In genomic region chr9:4865685-4866084, GRCh38 we compare ENCODE assay signal across 22 cellular contexts.
DNase-seq lines count a peak whose midpoint lies in the region; ATAC-seq and TF ChIP-seq lines count a peak whose summit lies in the region.
"Had no signal": no experiment of that assay in that cellular context is flagged by ENCODE, and none has a peak within 500 bp of the region (broad histone marks: within the 10 kb centered on the region; RNA-seq: fewer than 3 reads in every experiment).

No MANE protein-coding gene starts in this region.

- peak overlapping the region; percentile 37 for H3K27ac Mint-ChIP-seq in T-helper 1 cell treated with Interleukin-12 subunit alpha and Interleukin-12 subunit beta and Interleukin-4 antibody, amounts not matched to agents 30 μg/mL and 1 μg/mL, for 36 hours
- peak overlapping the region; percentile 0 for H3K27ac Mint-ChIP-seq in activated naive CD8-positive, alpha-beta T cell treated with anti-CD3 and anti-CD28 coated beads, Interleukin-2, amount 50 U/mL, for 24 hours
- H3K27ac Mint-ChIP-seq: activated naive CD4-positive, alpha-beta T cell treated with anti-CD3 and anti-CD28 coated beads for 36 hours; CD4-positive, alpha-beta T cell; T-cell had no signal

- no peak overlapping the region for H3K4me3 ChIP-seq in suprapubic skin
- H3K4me3 ChIP-seq: right lobe of liver, SJCRH30, vagina had no signal

- no peak for TF ChIP-seq CTCF in suprapubic skin (IDR thresholded peaks at IDR 0.05)

- no peaks in the 10 kb centered on the region for H3K27me3 Mint-ChIP-seq in activated T-cell treated with anti-CD3 and anti-CD28 coated beads, Interleukin-2, amount 50 U/mL, for 4 hours (ENCODE audit: low read depth)
- H3K27me3 Mint-ChIP-seq in T-helper 1 cell treated with Interleukin-12 subunit alpha and Interleukin-12 subunit beta and Interleukin-4 antibody, amounts not matched to agents 30 μg/mL and 1 μg/mL, for 36 hours (ENCODE audit: low read depth): no peaks in the 10 kb centered on the region
- H3K27me3 Mint-ChIP-seq in activated naive CD8-positive, alpha-beta T cell treated with anti-CD3 and anti-CD28 coated beads, Interleukin-2, amount 50 U/mL, for 24 hours: no peaks in the 10 kb centered on the region
- H3K27me3 Mint-ChIP-seq: CD4-positive, alpha-beta T cell; central memory CD8-positive, alpha-beta T cell; naive B cell; T-cell had no signal

- WGBS in suprapubic skin: 70% methylated on average over 7 of the region's 7 CpGs

- H3K9me3 Mint-ChIP-seq in activated T-cell treated with anti-CD3 and anti-CD28 coated beads, Interleukin-2, amount 50 U/mL, for 4 hours: no peaks in the 10 kb centered on the region
- H3K9me3 Mint-ChIP-seq in T-helper 1 cell treated with Interleukin-12 subunit alpha and Interleukin-12 subunit beta and Interleukin-4 antibody, amounts not matched to agents 30 μg/mL and 1 μg/mL, for 36 hours: no peaks in the 10 kb centered on the region
- H3K9me3 Mint-ChIP-seq in activated naive CD8-positive, alpha-beta T cell treated with anti-CD3 and anti-CD28 coated beads, Interleukin-2, amount 50 U/mL, for 24 hours: no peaks in the 10 kb centered on the region
- H3K9me3 Mint-ChIP-seq: activated naive CD4-positive, alpha-beta T cell treated with anti-CD3 and anti-CD28 coated beads for 36 hours; CD4-positive, alpha-beta T cell; central memory CD8-positive, alpha-beta T cell; naive B cell; T-cell had no signal

- peak; percentile 36 to 66 for ATAC-seq in activated T-cell treated with anti-CD3 and anti-CD28 coated beads, Interleukin-2, amount 50 U/mL, for 4 hours
- peak; percentile 69 for ATAC-seq in activated naive CD8-positive, alpha-beta T cell treated with anti-CD3 and anti-CD28 coated beads, Interleukin-2, amount 50 U/mL, for 24 hours
- ATAC-seq in HG03442 (IDR thresholded peaks at IDR 0.05; ENCODE audit: unreplicated experiment): no peak
- ATAC-seq: left lobe of liver, Panc1, right lobe of liver had no signal

- H3K4me3 Mint-ChIP-seq in activated T-cell treated with anti-CD3 and anti-CD28 coated beads, Interleukin-2, amount 50 U/mL, for 4 hours: no peak overlapping the region
- no peak overlapping the region for H3K4me3 Mint-ChIP-seq in T-helper 1 cell treated with Interleukin-12 subunit alpha and Interleukin-12 subunit beta and Interleukin-4 antibody, amounts not matched to agents 30 μg/mL and 1 μg/mL, for 36 hours
- H3K4me3 Mint-ChIP-seq in activated naive CD8-positive, alpha-beta T cell treated with anti-CD3 and anti-CD28 coated beads, Interleukin-2, amount 50 U/mL, for 24 hours: no peak overlapping the region
- H3K4me3 Mint-ChIP-seq: activated naive CD4-positive, alpha-beta T cell treated with anti-CD3 and anti-CD28 coated beads for 36 hours; CD4-positive, alpha-beta T cell; central memory CD8-positive, alpha-beta T cell; naive B cell; T-cell had no signal

- H3K4me1 ChIP-seq in suprapubic skin: peaks cover 29% of the 10 kb centered on the region
- H3K4me1 ChIP-seq: SJCRH30, vagina had no signal

- peaks cover 25% of the 10 kb centered on the region for H3K36me3 Mint-ChIP-seq in activated T-cell treated with anti-CD3 and anti-CD28 coated beads, Interleukin-2, amount 50 U/mL, for 4 hours (ENCODE audit: insufficient read depth)
- H3K36me3 Mint-ChIP-seq in T-helper 1 cell treated with Interleukin-12 subunit alpha and Interleukin-12 subunit beta and Interleukin-4 antibody, amounts not matched to agents 30 μg/mL and 1 μg/mL, for 36 hours (ENCODE audit: low read depth): peaks cover 10% of the 10 kb centered on the region
- peaks cover 40% of the 10 kb centered on the region for H3K36me3 Mint-ChIP-seq in activated naive CD8-positive, alpha-beta T cell treated with anti-CD3 and anti-CD28 coated beads, Interleukin-2, amount 50 U/mL, for 24 hours (ENCODE audit: low read depth)

- no peaks in the 10 kb centered on the region for H3K27me3 ChIP-seq in suprapubic skin
- H3K27me3 ChIP-seq: right lobe of liver, SJCRH30, vagina had no signal

- TF ChIP-seq POLR2A in suprapubic skin (IDR thresholded peaks at IDR 0.05): no peak

- no peak for DNase-seq in activated T-cell treated with anti-CD3 and anti-CD28 coated beads, Interleukin-2, amount 50 U/mL, for 4 hours
- no peak for DNase-seq in activated T-cell treated with anti-CD3 and anti-CD28 coated beads, Interleukin-2, amount 50 U/mL, for 48 hours
- DNase-seq in activated naive CD8-positive, alpha-beta T cell treated with anti-CD3 and anti-CD28 coated beads, Interleukin-2, amount 50 U/mL, for 24 hours: no peak
- no peak for DNase-seq in suprapubic skin (ENCODE audit: low spot score in 2 of 2)
- DNase-seq in anterior cingulate cortex (lab: John Stamatoyannopoulos, UW): no peak
- DNase-seq: activated naive CD4-positive, alpha-beta T cell treated with anti-CD3 and anti-CD28 coated beads for 36 hours; CD4-positive, alpha-beta T cell; DMS 273 treated with DMSO at 0.1 percent for 48 hours; MM.1S; naive B cell; NCI-H1417 treated with DMSO at 0.1 percent for 48 hours; NCI-H510A; right lobe of liver; SJCRH30; substantia nigra; T-cell had no signal

- no peak for TF ChIP-seq EP300 in suprapubic skin (IDR thresholded peaks at IDR 0.05)

- peaks cover 5% of the 10 kb centered on the region for H3K36me3 ChIP-seq in suprapubic skin

- H3K4me1 Mint-ChIP-seq in activated T-cell treated with anti-CD3 and anti-CD28 coated beads, Interleukin-2, amount 50 U/mL, for 4 hours (ENCODE audit: low read depth): peaks cover 13% of the 10 kb centered on the region
- H3K4me1 Mint-ChIP-seq in T-helper 1 cell treated with Interleukin-12 subunit alpha and Interleukin-12 subunit beta and Interleukin-4 antibody, amounts not matched to agents 30 μg/mL and 1 μg/mL, for 36 hours (ENCODE audit: low read depth): peaks cover 20% of the 10 kb centered on the region
- peaks cover 27% of the 10 kb centered on the region for H3K4me1 Mint-ChIP-seq in activated naive CD8-positive, alpha-beta T cell treated with anti-CD3 and anti-CD28 coated beads, Interleukin-2, amount 50 U/mL, for 24 hours
- H3K4me1 Mint-ChIP-seq: central memory CD8-positive, alpha-beta T cell; naive B cell had no signal

- H3K27ac ChIP-seq in suprapubic skin: peak overlapping the region; percentile 50
- H3K27ac ChIP-seq: right lobe of liver, SJCRH30, vagina had no signal

- H3K9me3 ChIP-seq in suprapubic skin: no peaks in the 10 kb centered on the region
- H3K9me3 ChIP-seq: right lobe of liver, SJCRH30, vagina had no signal
